29 cellular contexts compared by ENCODE assay signal in the genomic region with DNA sequence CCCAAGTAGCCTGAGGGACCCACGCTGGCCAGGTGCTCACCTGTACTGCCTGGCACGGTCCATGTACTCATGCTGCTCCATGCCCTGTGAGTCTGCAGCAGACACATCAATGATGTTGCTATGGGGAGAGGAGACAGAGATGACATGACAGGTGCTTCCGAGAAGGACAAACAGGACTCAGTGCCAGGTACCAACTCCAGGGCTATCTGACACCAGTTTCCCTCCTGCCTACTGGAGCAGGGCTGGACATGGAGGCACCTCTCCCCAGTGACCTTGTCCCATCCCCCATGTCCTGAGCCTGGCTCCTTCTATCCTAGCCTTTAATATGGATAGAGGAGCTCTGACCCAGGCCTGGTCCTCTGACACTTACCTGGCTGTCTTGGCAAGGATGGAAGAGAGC. TPM values are rescaled to one million over a fixed set of nuclear protein-coding genes. Genes with fewer than 3 reads are reported as not detected.
"Had no signal": no experiment of that assay in that cellular context is flagged by ENCODE, and none has a peak within 500 bp of the region (broad histone marks: within the 10 kb centered on the region; RNA-seq: fewer than 3 reads in every experiment).

No MANE protein-coding gene starts in this region.

- H3K4me3 Mint-ChIP-seq: activated CD8-positive, alpha-beta memory T cell treated with anti-CD3 and anti-CD28 coated beads, Interleukin-2, amount 10 ng/mL, durations not matched to agents 7 days and 5 days; activated CD8-positive, alpha-beta T cell treated with anti-CD3 and anti-CD28 coated beads, Interleukin-2, amount 10 ng/mL, durations not matched to agents 7 days and 5 days; activated naive CD4-positive, alpha-beta T cell treated with anti-CD3 and anti-CD28 coated beads, Interleukin-2, amount 50 U/mL, for 24 hours; activated T-helper 1 cell treated with anti-CD3 and anti-CD28 coated beads, Interleukin-12 subunit alpha, Interleukin-12 subunit beta, Interleukin-2, Interleukin-4 antibody, amounts not matched to agents 30 ng/mL and 10 ng/mL and 1 ng/mL, durations not matched to agents 14 hours and 24 hours and 36 hours; WTC11 had no signal

- DNase-seq: activated CD4-positive, alpha-beta T cell treated with anti-CD3 and anti-CD28 coated beads for 48 hours; activated CD4-positive, alpha-beta T cell treated with anti-CD3 and anti-CD28 coated beads, Interleukin-2, amount 50 U/mL, for 4 hours; activated CD4-positive, CD25-positive, alpha-beta regulatory T cell treated with anti-CD3 and anti-CD28 coated beads, Interleukin-2, amount 50 U/mL, for 72 hours; activated CD8-positive, alpha-beta memory T cell treated with anti-CD3 and anti-CD28 coated beads, Interleukin-2, amount 10 ng/mL, durations not matched to agents 7 days and 5 days; activated CD8-positive, alpha-beta T cell treated with anti-CD3 and anti-CD28 coated beads, Interleukin-2, amount 10 ng/mL, durations not matched to agents 7 days and 5 days; activated effector memory CD4-positive, alpha-beta T cell treated with Interleukin-2 at 50 U/mL for 16 hours; activated naive CD4-positive, alpha-beta T cell; aorta; central memory CD4-positive, alpha-beta T cell; Kasumi-1; KBM-7; NCI-H1048; NCI-H146; NCI-H187 treated with DMSO at 0.1 percent for 48 hours; NCI-H2081 treated with DMSO at 0.1 percent for 48 hours; NCI-H446; NCI-H524; Peyer's patch; SHP77; SW 1271; T-helper 9 cell had no signal

- H3K27ac ChIP-seq: Peyer's patch, SJSA1 had no signal

- H3K27ac Mint-ChIP-seq: activated CD8-positive, alpha-beta T cell treated with anti-CD3 and anti-CD28 coated beads, Interleukin-2, amount 10 ng/mL, durations not matched to agents 7 days and 5 days; activated T-helper 1 cell treated with anti-CD3 and anti-CD28 coated beads, Interleukin-12 subunit alpha, Interleukin-12 subunit beta, Interleukin-2, Interleukin-4 antibody, amounts not matched to agents 30 ng/mL and 10 ng/mL and 1 ng/mL, durations not matched to agents 14 hours and 24 hours and 36 hours; WTC11 had no signal

- H3K9me3 ChIP-seq: Peyer's patch, SJSA1 had no signal

- H3K27me3 ChIP-seq: Peyer's patch, SJSA1 had no signal

- H3K4me3 ChIP-seq: Peyer's patch, SJSA1 had no signal

- H3K9me3 Mint-ChIP-seq: activated naive CD4-positive, alpha-beta T cell treated with anti-CD3 and anti-CD28 coated beads, Interleukin-2, amount 50 U/mL, for 24 hours; activated T-helper 1 cell treated with anti-CD3 and anti-CD28 coated beads, Interleukin-12 subunit alpha, Interleukin-12 subunit beta, Interleukin-2, Interleukin-4 antibody, amounts not matched to agents 30 ng/mL and 10 ng/mL and 1 ng/mL, durations not matched to agents 14 hours and 24 hours and 36 hours; WTC11 had no signal

- ATAC-seq: activated CD8-positive, alpha-beta memory T cell treated with anti-CD3 and anti-CD28 coated beads, Interleukin-2, amount 10 ng/mL, durations not matched to agents 7 days and 5 days; activated CD8-positive, alpha-beta T cell treated with anti-CD3 and anti-CD28 coated beads, Interleukin-2, amount 10 ng/mL, durations not matched to agents 7 days and 5 days; SK-N-SH treated with all-trans-retinoic acid at 6 μM for 48 hours; WTC11 had no signal

- H3K27me3 Mint-ChIP-seq: activated CD8-positive, alpha-beta memory T cell treated with anti-CD3 and anti-CD28 coated beads, Interleukin-2, amount 10 ng/mL, durations not matched to agents 7 days and 5 days; activated naive CD4-positive, alpha-beta T cell treated with anti-CD3 and anti-CD28 coated beads, Interleukin-2, amount 50 U/mL, for 24 hours had no signal

RNA-seq across cellular contexts. Expression of a gene that starts 7.0 kb away (rescaled TPM):
- total RNA-seq: activated CD8-positive, alpha-beta T cell treated with anti-CD3 and anti-CD28 coated beads, Interleukin-2, amount 10 ng/mL, durations not matched to agents 7 days and 5 days; activated T-helper 1 cell treated with anti-CD3 and anti-CD28 coated beads, Interleukin-12 subunit alpha, Interleukin-12 subunit beta, Interleukin-2, Interleukin-4 antibody, amounts not matched to agents 30 ng/mL and 10 ng/mL and 1 ng/mL, durations not matched to agents 14 hours and 24 hours and 36 hours; aorta; bronchial epithelial cell; M059J; Peyer's patch; SJSA1; T-helper 1 cell treated with Interleukin-12 subunit alpha and Interleukin-12 subunit beta and Interleukin-4 antibody, amounts not matched to agents 30 ng/mL and 1 ng/mL, for 36 hours; WTC11 had no signal
- polyA plus RNA-seq: aorta had no signal
